8 cellular contexts compared by ENCODE assay signal in genomic region chr11:33039274-33040126, GRCh38. TPM values are rescaled to one million over a fixed set of nuclear protein-coding genes. Genes with fewer than 3 reads are reported as not detected.
A peak's percentile ranks its signal among the peaks of the same experiment; 100 is the strongest.
DNase-seq lines count a peak whose midpoint lies in the region; ATAC-seq, FAIRE-seq and TF ChIP-seq lines count a peak whose summit lies in the region.

TCP11L1 (plus strand) TSS chr11:33039572; CDS start chr11:33043774, 4,202 bp downstream.

- H3K4me3 ChIP-seq in AG10803 (ENCODE audit: low read length), result peak within 1 kb of the TSS; percentile 93
- peak within 1 kb of the TSS; percentile 49 to 91 (median 84) for H3K4me3 ChIP-seq in keratinocyte (ENCODE audit: control insufficient read depth in 2 of 3, extremely low read depth in 1 of 3, insufficient read depth in 2 of 3, low read depth in 1 of 3, low read length in 3 of 3)

- H3K27me3 ChIP-seq in keratinocyte (ENCODE audit: control insufficient read depth, extremely low read depth, insufficient read depth, low read length), result no peaks in the 10 kb centered on the region

- H3K27ac ChIP-seq in keratinocyte (ENCODE audit: control insufficient read depth, insufficient read depth, low read length), result peak within 1 kb of the TSS; percentile 97

- H3K9me1 ChIP-seq in keratinocyte (ENCODE audit: control insufficient read depth, extremely low read depth, insufficient read depth, low read length), result no peaks in the 10 kb centered on the region

- no peaks in the 10 kb centered on the region for H3K9me3 ChIP-seq in keratinocyte (ENCODE audit: control insufficient read depth, low read depth, low read length)

- peak within 1 kb of the TSS; percentile 98 for H3K9ac ChIP-seq in keratinocyte (ENCODE audit: control insufficient read depth, extremely low read depth, insufficient read depth, low read length)

- peak within 1 kb of the TSS; percentile 94 for H2AFZ ChIP-seq in keratinocyte (ENCODE audit: control insufficient read depth, low read length)

- peaks cover 30% of the 10 kb centered on the region for H3K4me1 ChIP-seq in keratinocyte (ENCODE audit: control insufficient read depth, extremely low read depth, insufficient read depth, low read length)

- no peaks in the 10 kb centered on the region for H4K20me1 ChIP-seq in keratinocyte (ENCODE audit: control insufficient read depth, extremely low read depth, insufficient read depth, low read length)

- H3K79me2 ChIP-seq in keratinocyte (ENCODE audit: control insufficient read depth, insufficient read depth, low read length), result peaks cover 21% of the 10 kb centered on the region

- no peak for TF ChIP-seq CTCF in AG10803 (conservative IDR thresholded peaks at IDR 0.05; ENCODE audit: low read length)
- TF ChIP-seq CTCF in keratinocyte (optimal IDR thresholded peaks at IDR 0.05 in 1 of 3, IDR thresholded peaks at IDR 0.05 in 1 of 3, conservative IDR thresholded peaks at IDR 0.05 in 1 of 3; ENCODE audit: extremely low read depth in 1 of 3, insufficient read depth in 2 of 3, low read length in 3 of 3), result peak in 1 of 3 experiments; percentile 0

- peak; percentile 77 for ATAC-seq in GM19023 (IDR thresholded peaks at IDR 0.05; ENCODE audit: unreplicated experiment)
- ATAC-seq in HG03175 (IDR thresholded peaks at IDR 0.05; ENCODE audit: unreplicated experiment), result peak; percentile 84
- ATAC-seq in activated CD4-positive, CD25-positive, alpha-beta regulatory T cell treated with anti-CD3 and anti-CD28 coated beads, Interleukin-2, amount 50 U/mL, for 24 hours, result peak; percentile 81 to 84

- no peaks in the 10 kb centered on the region for H3K36me3 ChIP-seq in keratinocyte (ENCODE audit: control insufficient read depth in 2 of 2, extremely low read depth in 1 of 2, insufficient read depth in 2 of 2, low read length in 2 of 2)

- H3K4me2 ChIP-seq in keratinocyte (ENCODE audit: control insufficient read depth, extremely low read depth, insufficient read depth, low read depth, low read length), result peak within 1 kb of the TSS; percentile 87

- dilution Hi-C loops in keratinocyte (cut with MboI; ENCODE audit: extremely low pct_ligation_motif_present, low sequenced_read_pairs), result no loop called here

- FAIRE-seq in keratinocyte (lab: Jason Lieb, UNC), result no peak

- peak; percentile 93 for DNase-seq in AG10803 (ENCODE audit: low read depth)
- peak; percentile 92 for DNase-seq in NCI-H226
- DNase-seq in cerebellum (ENCODE audit: low spot score), result peak; percentile 81
- DNase-seq in keratinocyte (ENCODE audit: low read depth, low spot score), result no peak
- peak; percentile 66 to 81 (median 68) for DNase-seq in stimulated activated CD4-positive, alpha-beta T cell treated with anti-CD3 and anti-CD28 coated beads, Interleukin-12 subunit alpha, Interleukin-12 subunit beta, amount 100 ng/mL, for 48 hours (ENCODE audit: low read depth in 2 of 3, low spot score in 1 of 3)

RNA-seq across cellular contexts. Expression of gene TCP11L1, which starts in this region (rescaled TPM):
- total RNA-seq in cerebellum, result 31.0 TPM
- polyA plus RNA-seq in keratinocyte, result 22.8 to 27.6 TPM (median 25.1 TPM) in 3 replicates
- 18.5 TPM for polyA plus RNA-seq in keratinocyte (2011; ENCODE audit: low read depth)
- 20.8 and 27.7 TPM in 2 replicates for polyA plus RNA-seq in keratinocyte (2011; cell fraction: cytosol; rRNA removed)
- polyA plus RNA-seq in keratinocyte (2011; cell fraction: nucleus; rRNA removed), result 40.1 and 42.0 TPM in 2 replicates
- polyA plus RNA-seq in keratinocyte (2012; ENCODE audit: low replicate concordance), result 14.3 and 18.3 TPM in 2 replicates
- 41.5 to 54.0 TPM (median 50.8 TPM) in 3 replicates for polyA minus RNA-seq in keratinocyte
- 45.1 TPM for polyA minus RNA-seq in keratinocyte (2011; cell fraction: cytosol; rRNA and poly(A)+ RNA removed)
- polyA minus RNA-seq in keratinocyte (2011; cell fraction: nucleus; rRNA and poly(A)+ RNA removed), result 35.2 and 63.4 TPM in 2 replicates
